Comparison of ENCODE assay signal across 8 cellular contexts in the genomic region with DNA sequence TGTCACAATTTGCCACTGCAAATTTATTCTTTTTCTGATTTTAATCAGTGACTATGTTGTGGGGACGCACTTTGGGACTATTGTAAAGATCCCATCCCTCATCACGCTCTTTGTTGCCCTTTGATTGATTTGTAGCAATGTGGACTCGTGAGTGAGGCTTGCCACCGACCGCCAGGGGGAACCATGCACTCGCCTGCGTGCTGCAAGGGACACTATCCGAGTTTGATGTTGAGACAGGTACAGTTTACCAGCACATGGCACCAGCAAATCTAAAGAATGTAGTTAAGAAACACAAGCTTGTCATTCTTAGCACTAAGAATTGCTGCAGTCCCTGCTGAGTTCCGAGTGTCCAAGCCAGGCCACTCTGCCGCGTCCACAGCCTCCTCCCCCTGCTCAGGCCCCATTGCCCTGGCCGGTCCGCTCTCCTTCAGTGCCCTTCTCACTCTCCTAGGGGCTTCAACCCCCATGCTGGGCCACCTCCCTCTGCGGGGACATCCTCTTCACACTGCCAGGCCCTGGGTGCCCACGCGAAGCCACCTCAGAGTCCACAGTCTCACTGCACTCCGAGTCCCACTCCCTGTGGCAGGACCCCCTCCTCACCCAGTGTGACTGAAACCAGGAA. TPM values are rescaled to one million over a fixed set of nuclear protein-coding genes. Genes with fewer than 3 reads are reported as not detected.
DNase-seq lines count a peak whose midpoint lies in the region; ATAC-seq, FAIRE-seq and TF ChIP-seq lines count a peak whose summit lies in the region.

No MANE protein-coding gene starts in this region.

- ATAC-seq in CD4-positive, CD25-positive, alpha-beta regulatory T cell (ENCODE audit: low read depth in 2 of 2): peak; percentile 62 to 83
- ATAC-seq in GM19397 (IDR thresholded peaks at IDR 0.05; ENCODE audit: unreplicated experiment) (peak; percentile 68), RWPE2 (ENCODE audit: low read depth) (peak; percentile 81), heart right ventricle (peak; percentile 58 to 89 (median 74))

- H3K27me3 Mint-ChIP-seq in CD4-positive, CD25-positive, alpha-beta regulatory T cell: peaks cover 18% of the 10 kb centered on the region
- H3K27me3 Mint-ChIP-seq in activated naive CD8-positive, alpha-beta T cell treated with anti-CD3 and anti-CD28 coated beads for 36 hours: peaks cover 22% of the 10 kb centered on the region

- intact Hi-C loops in heart right ventricle (cut with DNase I): loop anchor here in 8 of 10 donors (1.0 to 10.0 kb wide), 4 partner anchors 363 to 373 kb away; no protein-coding TSS in a partner anchor

- no peaks in the 10 kb centered on the region for H3K4me1 ChIP-seq in CD4-positive, CD25-positive, alpha-beta regulatory T cell (ENCODE audit: control insufficient read depth, insufficient read depth, low read length, poor library complexity, severe bottlenecking)
- H3K4me1 ChIP-seq in RWPE2 (ENCODE audit: insufficient read depth, poor library complexity, severe bottlenecking) (no peaks in the 10 kb centered on the region), heart right ventricle (peaks cover 0 to 6% (median 0%) of the 10 kb centered on the region in 9 donors)

- FAIRE-seq in RCC 7860 (lab: Jason Lieb, UNC): no peak

- no peaks in the 10 kb centered on the region for H3K9me3 ChIP-seq in CD4-positive, CD25-positive, alpha-beta regulatory T cell (ENCODE audit: control insufficient read depth in 2 of 2, low read length in 2 of 2)
- no peaks in the 10 kb centered on the region for H3K9me3 ChIP-seq in RWPE2 (ENCODE audit: severe bottlenecking)
- no peaks in the 10 kb centered on the region for H3K9me3 ChIP-seq in heart right ventricle

- peak overlapping the region in 1 of 3 donors; percentile 26 for H3K27ac Mint-ChIP-seq in CD4-positive, CD25-positive, alpha-beta regulatory T cell
- H3K27ac Mint-ChIP-seq in activated naive CD8-positive, alpha-beta T cell treated with anti-CD3 and anti-CD28 coated beads for 36 hours: no peak overlapping the region

- peak; percentile 84 for TF ChIP-seq CTCF in RWPE2 (IDR thresholded peaks at IDR 0.05; ENCODE audit: poor library complexity, severe bottlenecking)
- peak; percentile 50 to 87 (median 81) for TF ChIP-seq CTCF in heart right ventricle (IDR thresholded peaks at IDR 0.05)

- H3K27ac ChIP-seq in CD4-positive, CD25-positive, alpha-beta regulatory T cell (ENCODE audit: insufficient read depth, low read length, poor library complexity, severe bottlenecking): no peak overlapping the region
- H3K27ac ChIP-seq in RWPE2 (ENCODE audit: poor library complexity, severe bottlenecking) (no peak overlapping the region), heart right ventricle (no peak overlapping the region)

- H3K4me1 Mint-ChIP-seq in CD4-positive, CD25-positive, alpha-beta regulatory T cell: peaks cover 0 to 6% (median 5%) of the 10 kb centered on the region in 4 donors
- peaks cover 8% of the 10 kb centered on the region for H3K4me1 Mint-ChIP-seq in activated naive CD8-positive, alpha-beta T cell treated with anti-CD3 and anti-CD28 coated beads for 36 hours

- H3K36me3 ChIP-seq in CD4-positive, CD25-positive, alpha-beta regulatory T cell (ENCODE audit: control insufficient read depth, insufficient read depth, low read length): no peaks in the 10 kb centered on the region
- no peaks in the 10 kb centered on the region for H3K36me3 ChIP-seq in RWPE2 (ENCODE audit: low read depth)
- H3K36me3 ChIP-seq in heart right ventricle: no peaks in the 10 kb centered on the region

- no peaks in the 10 kb centered on the region for H3K9me3 Mint-ChIP-seq in CD4-positive, CD25-positive, alpha-beta regulatory T cell
- H3K9me3 Mint-ChIP-seq in activated naive CD8-positive, alpha-beta T cell treated with anti-CD3 and anti-CD28 coated beads for 36 hours: no peaks in the 10 kb centered on the region

- 9% methylated on average over 17 of the region's 17 CpGs for WGBS in heart right ventricle, 2 donors

- peaks cover 16% of the 10 kb centered on the region for H3K27me3 ChIP-seq in CD4-positive, CD25-positive, alpha-beta regulatory T cell (ENCODE audit: control insufficient read depth, insufficient read depth, low read length)
- peaks cover 5% of the 10 kb centered on the region for H3K27me3 ChIP-seq in RWPE2 (ENCODE audit: insufficient read depth, poor library complexity, severe bottlenecking)
- peaks cover 0 to 16% (median 0%) of the 10 kb centered on the region in 7 donors for H3K27me3 ChIP-seq in heart right ventricle

- no peak overlapping the region for H3K4me3 ChIP-seq in CD4-positive, CD25-positive, alpha-beta regulatory T cell (ENCODE audit: low read depth, low read length)
- H3K4me3 ChIP-seq in RWPE2 (ENCODE audit: severe bottlenecking) (no peak overlapping the region), heart right ventricle (peak overlapping the region in 4 of 10 donors; percentile 2 to 26 (median 13))

- peak overlapping the region in 1 of 4 donors; percentile 34 for H3K4me3 Mint-ChIP-seq in CD4-positive, CD25-positive, alpha-beta regulatory T cell
- H3K4me3 Mint-ChIP-seq in activated naive CD8-positive, alpha-beta T cell treated with anti-CD3 and anti-CD28 coated beads for 36 hours: no peak overlapping the region

- H3K36me3 Mint-ChIP-seq in CD4-positive, CD25-positive, alpha-beta regulatory T cell: no peaks in the 10 kb centered on the region
- no peaks in the 10 kb centered on the region for H3K36me3 Mint-ChIP-seq in activated naive CD8-positive, alpha-beta T cell treated with anti-CD3 and anti-CD28 coated beads for 36 hours

- DNase-seq in CD4-positive, CD25-positive, alpha-beta regulatory T cell: peak; percentile 19 to 83 (median 61)
- DNase-seq in HS-5 (ENCODE audit: low read depth): peak; percentile 22
- DNase-seq in RWPE2 (ENCODE audit: low spot score): no peak
- DNase-seq in activated naive CD8-positive, alpha-beta T cell treated with anti-CD3 and anti-CD28 coated beads for 36 hours: peak; percentile 59
- DNase-seq in heart right ventricle: peak; percentile 65 to 66
- DNase-seq in retina: peak; percentile 79
- DNase-seq in RCC 7860 (ENCODE audit: low spot score): no peak

RNA-seq across cellular contexts. Expression of a gene that starts 2.0 kb away (rescaled TPM):
- not detected for total RNA-seq in CD4-positive, CD25-positive, alpha-beta regulatory T cell
- polyA plus RNA-seq in CD4-positive, CD25-positive, alpha-beta regulatory T cell: not detected
- total RNA-seq in activated naive CD8-positive, alpha-beta T cell treated with anti-CD3 and anti-CD28 coated beads for 36 hours: not detected
- total RNA-seq in heart right ventricle: under 1 TPM in 1 of 10 donors, not detected in 9; 0.85 TPM
- polyA plus RNA-seq in heart right ventricle: under 1 TPM in 1 of 2 donors, not detected in 1; 0.38 TPM

RNA-seq across cellular contexts. Expression of a gene that starts 48.5 kb away (rescaled TPM):
- total RNA-seq in CD4-positive, CD25-positive, alpha-beta regulatory T cell: not detected
- not detected for polyA plus RNA-seq in CD4-positive, CD25-positive, alpha-beta regulatory T cell
- not detected for total RNA-seq in activated naive CD8-positive, alpha-beta T cell treated with anti-CD3 and anti-CD28 coated beads for 36 hours
- total RNA-seq in heart right ventricle: under 1 TPM in 1 of 10 donors, not detected in 9; 0.55 TPM
- polyA plus RNA-seq in heart right ventricle: under 1 TPM in 1 of 2 donors, not detected in 1; 0.28 TPM

RNA-seq across cellular contexts. Expression of a gene that starts 49.9 kb away (rescaled TPM):
- total RNA-seq in CD4-positive, CD25-positive, alpha-beta regulatory T cell: not detected
- polyA plus RNA-seq in CD4-positive, CD25-positive, alpha-beta regulatory T cell: under 1 TPM; 0.11 to 0.45 (median 0.25) TPM
- 1 to 10 TPM; 2.9 to 3.1 TPM for total RNA-seq in activated naive CD8-positive, alpha-beta T cell treated with anti-CD3 and anti-CD28 coated beads for 36 hours
- total RNA-seq in heart right ventricle: 1 to 10 TPM in 1 of 10 donors, under 1 TPM in 6, not detected in 3; 0.07 to 1.2 (median 0.18) TPM
- polyA plus RNA-seq in heart right ventricle: 1 to 10 TPM in 1 of 2 donors, under 1 TPM in 1; 0.73 to 1.0 TPM

Comparison
In these comparisons a context has a peak if more than half of its experiments do, and no peak if none do; other contexts are left out.
1. DNase-seq: peak in CD4-positive, CD25-positive, alpha-beta regulatory T cell (3 of 3), HS-5 (single experiment), activated naive CD8-positive, alpha-beta T cell treated with anti-CD3 and anti-CD28 coated beads for 36 hours (single experiment), heart right ventricle (2 of 2) and retina (single experiment); none in RWPE2 (single experiment) and RCC 7860 (single experiment).
2. Peak in every context shown above with its lines, with median percentiles within 50 percentile points of each other: ATAC-seq.